Comparison of ENCODE assay signal across 8 cellular contexts in genomic region chr6:26251354-26252081, GRCh38.
A peak's percentile ranks its signal among the peaks of the same experiment; 100 is the strongest.
DNase-seq lines count a peak whose midpoint lies in the region; ATAC-seq and TF ChIP-seq lines count a peak whose summit lies in the region.

No MANE protein-coding gene starts in this region.

- ATAC-seq in GM18498 (IDR thresholded peaks at IDR 0.05; ENCODE audit: unreplicated experiment): peak; percentile 48
- peak; percentile 51 for ATAC-seq in HG02885 (IDR thresholded peaks at IDR 0.05; ENCODE audit: poor library complexity, unreplicated experiment)
- peak; percentile 56 to 69 (median 60) for ATAC-seq in right lobe of liver

- DNase-seq in NCI-H2171 treated with DMSO at 0.1 percent for 48 hours (lab: John Stamatoyannopoulos, UW) (peak; percentile 96), dorsolateral prefrontal cortex (peak in 2 of 10 donors; percentile 13 to 36), right lobe of liver (peak in 1 of 3 donors; percentile 44), iPS-NIHi7 (ENCODE audit: extremely low spot score) (no peak)
- peak; percentile 39 for DNase-seq in activated CD4-positive, alpha-beta T cell treated with anti-CD3 and anti-CD28 coated beads for 1 hour
- DNase-seq in stimulated activated CD8-positive, alpha-beta memory T cell treated with anti-CD3 and anti-CD28 coated beads, Interleukin-7, amount 100 ng/mL, for 1 hour (ENCODE audit: low read depth in 2 of 2): peak; percentile 18 to 20

- H3K27ac ChIP-seq in dorsolateral prefrontal cortex: peak overlapping the region in 10 of 59 donors; percentile 10 to 67 (median 31)
- peak overlapping the region in 1 of 3 donors; percentile 46 for H3K27ac ChIP-seq in right lobe of liver

- no peaks in the 10 kb centered on the region for H3K36me3 ChIP-seq in right lobe of liver

- H3K9me3 ChIP-seq in right lobe of liver: no peaks in the 10 kb centered on the region

- no peaks in the 10 kb centered on the region for H3K4me1 ChIP-seq in right lobe of liver

- 1% methylated on average over 19 of the region's 32 CpGs for WGBS in right lobe of liver (ENCODE audit: insufficient coverage, low coverage, low lambda C conversion rate, missing lambda C conversion rate)

- intact Hi-C loops in dorsolateral prefrontal cortex (cut with DNase I) (no loop called here), right lobe of liver (cut with DNase I) (no loop called here)

- no peak for TF ChIP-seq CTCF in dorsolateral prefrontal cortex (IDR thresholded peaks at IDR 0.05 in 54 of 56, conservative IDR thresholded peaks at IDR 0.05 in 2 of 56; ENCODE audit: low read depth in 1 of 56, partially characterized antibody in 56 of 56)
- TF ChIP-seq CTCF in right lobe of liver (IDR thresholded peaks at IDR 0.05): no peak

- H3K4me3 ChIP-seq in dorsolateral prefrontal cortex (peak overlapping the region; percentile 7 to 71 (median 49)), right lobe of liver (peak overlapping the region; percentile 9 to 47 (median 36))

- TF ChIP-seq POLR2A in right lobe of liver (IDR thresholded peaks at IDR 0.05): peak; percentile 66

- H3K27me3 ChIP-seq in dorsolateral prefrontal cortex (peaks cover 0 to 97% (median 73%) of the 10 kb centered on the region in 45 donors), right lobe of liver (peaks cover 0 to 29% of the 10 kb centered on the region in 2 donors)
